In genomic region chr3:1092771-1093170, GRCh38 we compare ENCODE assay signal across 16 cellular contexts.
DNase-seq lines count a peak whose midpoint lies in the region; ATAC-seq and TF ChIP-seq lines count a peak whose summit lies in the region.
"Had no signal": no experiment of that assay in that cellular context is flagged by ENCODE, and none has a peak within 500 bp of the region (broad histone marks: within the 10 kb centered on the region; RNA-seq: fewer than 3 reads in every experiment).

Gene CNTN6, plus strand, starts transcription at chr3:1093024. Its CDS starts 54,985 bp downstream, at chr3:1148009.

- H3K27me3 ChIP-seq in OCI-LY3 (ENCODE audit: low read depth, low read length) = no peaks in the 10 kb centered on the region
- H3K27me3 ChIP-seq in neuron (ENCODE audit: insufficient read depth, low read length) = no peaks in the 10 kb centered on the region
- H3K27me3 ChIP-seq: BLaER1 had no signal

- no peak within 1 kb of the TSS for H2AFZ ChIP-seq in OCI-LY3 (ENCODE audit: low read depth, low read length)
- H2AFZ ChIP-seq in neuron (ENCODE audit: low read depth, low read length) = peak within 1 kb of the TSS; percentile 86

- no peaks in the 10 kb centered on the region for H4K20me1 ChIP-seq in OCI-LY3 (ENCODE audit: insufficient read depth, low read length)
- H4K20me1 ChIP-seq: BLaER1 had no signal

- no peak for TF ChIP-seq CTCF in OCI-LY3 (IDR thresholded peaks at IDR 0.05; ENCODE audit: low read depth, low read length)

- DNase-seq in COLO829 (ENCODE audit: low spot score) = peak; percentile 3
- peak; percentile 40 for DNase-seq in foreskin melanocyte
- no peak for DNase-seq in activated CD4-positive, CD25-positive, alpha-beta regulatory T cell treated with anti-CD3 and anti-CD28 coated beads, Interleukin-2, amount 50 U/mL, for 72 hours
- DNase-seq in activated gamma-delta T cell (lab: John Stamatoyannopoulos, UW) = no peak
- no peak for DNase-seq in NCI-H1105 (lab: John Stamatoyannopoulos, UW)
- DNase-seq: activated CD4-positive, alpha-beta T cell treated with anti-CD3 and anti-CD28 coated beads, Interleukin-2, amount 50 U/mL, for 4 hours; GF-D8; KBM-7; NCI-H2081; stimulated activated CD4-positive, alpha-beta T cell treated with anti-CD3 and anti-CD28 coated beads, Interleukin-2, amount 100 ng/mL, for 24 hours; stimulated activated naive CD8-positive, alpha-beta T cell treated with anti-CD3 and anti-CD28 coated beads, Interleukin-15, Interleukin-2, amounts not matched to agents 100 U/mL and 50 U/mL, for 24 hours had no signal

- H3K4me1 ChIP-seq in OCI-LY3 (ENCODE audit: low read length) (peaks cover 73% of the 10 kb centered on the region), neuron (ENCODE audit: insufficient read depth, low read length) (peaks cover 12% of the 10 kb centered on the region)
- H3K4me1 ChIP-seq: BLaER1 had no signal

- H3K79me2 ChIP-seq in OCI-LY3 (ENCODE audit: low read length) = peaks cover 69% of the 10 kb centered on the region

- H3K4me3 ChIP-seq in OCI-LY3 (ENCODE audit: low read length) = peak within 1 kb of the TSS; percentile 87
- peak within 1 kb of the TSS; percentile 33 for H3K4me3 ChIP-seq in neuron (ENCODE audit: low read length)
- H3K4me3 ChIP-seq: BLaER1 had no signal

- no peak for ATAC-seq in HG03457 (IDR thresholded peaks at IDR 0.05; ENCODE audit: unreplicated experiment)
- ATAC-seq: activated T-helper 17 cell treated with anti-CD3 and anti-CD28 coated beads, Interleukin-2, amount 50 U/mL, for 72 hours; stimulated activated naive CD8-positive, alpha-beta T cell treated with anti-CD3 and anti-CD28 coated beads, Interleukin-15, Interleukin-2, amounts not matched to agents 100 U/mL and 50 U/mL, for 24 hours had no signal

- H3K36me3 ChIP-seq in OCI-LY3 (replicated peaks; ENCODE audit: low read depth, low read length) (peaks cover 36% of the 10 kb centered on the region), neuron (ENCODE audit: insufficient read depth, low read length) (no peaks in the 10 kb centered on the region)
- H3K36me3 ChIP-seq: BLaER1 had no signal

- peak within 1 kb of the TSS; percentile 99 for H3K9ac ChIP-seq in OCI-LY3 (ENCODE audit: low read length)
- H3K9ac ChIP-seq: BLaER1 had no signal

- H3K9me3 ChIP-seq in OCI-LY3 (ENCODE audit: insufficient read depth, low read length) = peaks cover 12% of the 10 kb centered on the region; the same call in 1 of the 2 replicates
- no peaks in the 10 kb centered on the region for H3K9me3 ChIP-seq in neuron (ENCODE audit: low read length)
- H3K9me3 ChIP-seq: BLaER1 had no signal

- peak within 1 kb of the TSS; percentile 97 for H3K27ac ChIP-seq in OCI-LY3 (ENCODE audit: low read length)
- H3K27ac ChIP-seq: BLaER1 had no signal

- H3K4me2 ChIP-seq in OCI-LY3 (ENCODE audit: low read length) = peak within 1 kb of the TSS; percentile 74
- H3K4me2 ChIP-seq: BLaER1 had no signal

Comparison
In these comparisons a context has a peak if more than half of its experiments do, and no peak if none do; other contexts are left out.
1. DNase-seq: peak in COLO829 (single experiment) and foreskin melanocyte (single experiment); none in activated CD4-positive, CD25-positive, alpha-beta regulatory T cell treated with anti-CD3 and anti-CD28 coated beads, Interleukin-2, amount 50 U/mL, for 72 hours (single experiment), activated gamma-delta T cell (single experiment) and NCI-H1105 (single experiment).